ENCODE assay signal across 9 cellular contexts in the genomic region with DNA sequence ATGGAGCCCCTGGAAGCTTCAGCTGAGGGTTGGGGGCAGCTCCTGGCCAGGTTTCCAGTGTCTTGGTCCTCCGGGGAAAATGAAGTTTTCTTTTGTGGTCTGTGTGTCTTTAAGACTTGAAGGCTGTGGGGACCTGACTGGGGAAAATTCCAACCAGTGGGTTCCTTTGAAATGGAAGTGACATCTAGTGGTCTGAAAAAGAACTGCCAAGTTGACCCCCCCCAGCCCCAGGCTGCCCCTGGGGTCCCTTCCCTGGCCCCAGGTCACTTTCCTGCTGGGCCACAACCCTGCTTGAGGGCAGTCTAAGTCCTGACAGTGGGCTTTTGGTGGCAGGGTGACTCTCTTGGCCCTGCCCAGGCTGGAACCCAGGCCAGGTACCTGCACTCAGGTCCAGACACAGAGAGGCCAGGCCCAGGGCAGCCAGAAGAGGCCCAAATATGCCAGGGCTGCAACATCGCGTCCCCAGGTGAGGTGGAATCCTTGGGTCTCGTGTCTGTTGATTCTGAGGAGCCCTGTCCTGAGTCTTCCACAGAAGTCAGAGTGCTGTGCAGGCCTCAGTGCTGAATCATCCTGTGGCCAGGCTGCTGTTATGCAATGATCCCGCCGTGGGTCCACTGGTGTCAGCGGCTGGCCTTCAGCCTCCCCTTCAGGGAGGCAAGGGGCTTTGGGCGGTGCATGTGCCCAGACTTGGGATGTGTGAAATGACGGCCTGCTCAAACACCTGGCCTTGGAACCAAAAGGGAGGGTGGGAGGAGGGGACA.
DNase-seq lines count a peak whose midpoint lies in the region; ATAC-seq and TF ChIP-seq lines count a peak whose summit lies in the region.
"Had no signal": no experiment of that assay in that cellular context is flagged by ENCODE, and none has a peak within 500 bp of the region (broad histone marks: within the 10 kb centered on the region; RNA-seq: fewer than 3 reads in every experiment).

No MANE protein-coding gene starts in this region.

- no peak overlapping the region for H3K4me3 Mint-ChIP-seq in CD8-positive, alpha-beta memory T cell
- H3K4me3 Mint-ChIP-seq: memory B cell had no signal

- H3K27ac Mint-ChIP-seq in CD8-positive, alpha-beta memory T cell, result no peak overlapping the region
- H3K27ac Mint-ChIP-seq: memory B cell had no signal

- peak overlapping the region; percentile 38 for H3K27ac ChIP-seq in CD8-positive, alpha-beta memory T cell (ENCODE audit: low read depth, low read length)
- H3K27ac ChIP-seq in HEK293 (ENCODE audit: extremely low read depth, low read depth, low read length) (no peak overlapping the region), substantia nigra (ENCODE audit: low read depth, low read length, poor library complexity, severe bottlenecking) (no peak overlapping the region)

- POLR2A ChIA-PET in CD8-positive, alpha-beta memory T cell (lab: Charles Lee), result no interaction called here
- POLR2A ChIA-PET in HEK293 (lab: Yijun Ruan, JAX), result no interaction called here

- ATAC-seq in HG03139 (IDR thresholded peaks at IDR 0.05; ENCODE audit: unreplicated experiment), result no peak

- H3K4me3 ChIP-seq in CD8-positive, alpha-beta memory T cell (ENCODE audit: low read length), result no peak overlapping the region
- no peak overlapping the region for H3K4me3 ChIP-seq in HEK293 (ENCODE audit: low read depth, low read length)
- H3K4me3 ChIP-seq in retinal pigment epithelial cell (ENCODE audit: low read length), result no peak overlapping the region

- no peaks in the 10 kb centered on the region for H3K9me3 Mint-ChIP-seq in CD8-positive, alpha-beta memory T cell
- H3K9me3 Mint-ChIP-seq: memory B cell had no signal

- no peaks in the 10 kb centered on the region for H3K4me1 ChIP-seq in CD8-positive, alpha-beta memory T cell (ENCODE audit: insufficient read depth, low read length)
- H3K4me1 ChIP-seq in HEK293 (ENCODE audit: control insufficient read depth, insufficient read depth, low read length), result no peaks in the 10 kb centered on the region

- no peaks in the 10 kb centered on the region for H3K36me3 Mint-ChIP-seq in CD8-positive, alpha-beta memory T cell
- H3K36me3 Mint-ChIP-seq: memory B cell had no signal

- H3K27me3 Mint-ChIP-seq in CD8-positive, alpha-beta memory T cell, result peaks cover 0 to 4% of the 10 kb centered on the region in 2 donors
- H3K27me3 Mint-ChIP-seq: memory B cell had no signal

- peak in 1 of 5 donors; percentile 22 for DNase-seq in CD8-positive, alpha-beta memory T cell
- DNase-seq in SKM-1 treated with dmso at 0.1 percent for 144 hours (lab: John Stamatoyannopoulos, UW; ENCODE audit: unreplicated experiment), result peak; percentile 25
- peak; percentile 4 for DNase-seq in glomerular endothelial cell (ENCODE audit: extremely low read depth, low read depth, low spot score)
- DNase-seq in retinal pigment epithelial cell (ENCODE audit: low read depth), result no peak
- DNase-seq in activated gamma-delta T cell treated with Interleukin-2 at 50 U/mL for 16 hours, result no peak
- DNase-seq in substantia nigra (lab: John Stamatoyannopoulos, UW), result no peak

- TF ChIP-seq CTCF in HEK293 (tag by site-specific recombination; IDR thresholded peaks at IDR 0.05) (no peak), retinal pigment epithelial cell (conservative IDR thresholded peaks at IDR 0.05; ENCODE audit: low read depth, low read length) (peak; percentile 64)

- H3K36me3 ChIP-seq in CD8-positive, alpha-beta memory T cell (ENCODE audit: insufficient read depth, low read length), result no peaks in the 10 kb centered on the region
- H3K36me3 ChIP-seq in HEK293 (ENCODE audit: control insufficient read depth in 2 of 2, insufficient read depth in 1 of 2, low read length in 2 of 2), result no peaks in the 10 kb centered on the region

- CTCF ChIA-PET in CD8-positive, alpha-beta memory T cell (lab: Charles Lee), result no interaction called here
- CTCF ChIA-PET in HEK293 (lab: Yijun Ruan, JAX), result interaction anchor here (0.6 to 1.5 kb wide), 22 partner anchors 8 to 262 kb away, joined by 3 to 12 read pairs (median 4); a partner anchor contains a TSS

- no peaks in the 10 kb centered on the region for H3K27me3 ChIP-seq in CD8-positive, alpha-beta memory T cell (ENCODE audit: insufficient read depth, low read length, poor library complexity, severe bottlenecking)

- H3K9me3 ChIP-seq in CD8-positive, alpha-beta memory T cell (ENCODE audit: low read length), result no peaks in the 10 kb centered on the region
- H3K9me3 ChIP-seq in HEK293 (ENCODE audit: control insufficient read depth, insufficient read depth, low read depth, low read length), result no peaks in the 10 kb centered on the region

- H3K4me1 Mint-ChIP-seq in CD8-positive, alpha-beta memory T cell, result no peaks in the 10 kb centered on the region
- H3K4me1 Mint-ChIP-seq: memory B cell had no signal

TF ChIP-seq in HEK293, 187 proteins besides CTCF, POLR2A, EP300 and RAD21 (continues in another document):
- TF ChIP-seq REPIN1 (tag by site-specific recombination; IDR thresholded peaks at IDR 0.05; ENCODE audit: low read depth) (no peak), ZNF341 (tag by site-specific recombination; IDR thresholded peaks at IDR 0.05; ENCODE audit: low read depth) (no peak), ZNF776 (tag by site-specific recombination; IDR thresholded peaks at IDR 0.05; ENCODE audit: borderline replicate concordance) (no peak), ZBTB20 (tag by site-specific recombination; IDR thresholded peaks at IDR 0.05) (no peak), HOXC10 (CRISPR knock-in tag; IDR thresholded peaks at IDR 0.05) (no peak), ZFP3 (tag by site-specific recombination; IDR thresholded peaks at IDR 0.05; ENCODE audit: low read depth) (no peak), ZBTB7A (tag by site-specific recombination; IDR thresholded peaks at IDR 0.05; ENCODE audit: low read depth) (no peak), ZNF654 (tag by site-specific recombination; IDR thresholded peaks at IDR 0.05; ENCODE audit: low read depth) (peak; percentile 72), ZNF596 (tag by site-specific recombination; IDR thresholded peaks at IDR 0.05) (no peak), GLIS2 (tag by site-specific recombination; IDR thresholded peaks at IDR 0.05) (no peak), KLF10 (tag by site-specific recombination; IDR thresholded peaks at IDR 0.05) (no peak), FEZF1 (tag by site-specific recombination; IDR thresholded peaks at IDR 0.05) (no peak)
- TF ChIP-seq, protein P1, sequence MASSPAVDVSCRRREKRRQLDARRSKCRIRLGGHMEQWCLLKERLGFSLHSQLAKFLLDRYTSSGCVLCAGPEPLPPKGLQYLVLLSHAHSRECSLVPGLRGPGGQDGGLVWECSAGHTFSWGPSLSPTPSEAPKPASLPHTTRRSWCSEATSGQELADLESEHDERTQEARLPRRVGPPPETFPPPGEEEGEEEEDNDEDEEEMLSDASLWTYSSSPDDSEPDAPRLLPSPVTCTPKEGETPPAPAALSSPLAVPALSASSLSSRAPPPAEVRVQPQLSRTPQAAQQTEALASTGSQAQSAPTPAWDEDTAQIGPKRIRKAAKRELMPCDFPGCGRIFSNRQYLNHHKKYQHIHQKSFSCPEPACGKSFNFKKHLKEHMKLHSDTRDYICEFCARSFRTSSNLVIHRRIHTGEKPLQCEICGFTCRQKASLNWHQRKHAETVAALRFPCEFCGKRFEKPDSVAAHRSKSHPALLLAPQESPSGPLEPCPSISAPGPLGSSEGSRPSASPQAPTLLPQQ (tag by site-specific recombination; IDR thresholded peaks at IDR 0.05), result 0 out of 2 replicates have a peak, but pooled peaks have one; percentile 18
- TF ChIP-seq, protein P2, sequence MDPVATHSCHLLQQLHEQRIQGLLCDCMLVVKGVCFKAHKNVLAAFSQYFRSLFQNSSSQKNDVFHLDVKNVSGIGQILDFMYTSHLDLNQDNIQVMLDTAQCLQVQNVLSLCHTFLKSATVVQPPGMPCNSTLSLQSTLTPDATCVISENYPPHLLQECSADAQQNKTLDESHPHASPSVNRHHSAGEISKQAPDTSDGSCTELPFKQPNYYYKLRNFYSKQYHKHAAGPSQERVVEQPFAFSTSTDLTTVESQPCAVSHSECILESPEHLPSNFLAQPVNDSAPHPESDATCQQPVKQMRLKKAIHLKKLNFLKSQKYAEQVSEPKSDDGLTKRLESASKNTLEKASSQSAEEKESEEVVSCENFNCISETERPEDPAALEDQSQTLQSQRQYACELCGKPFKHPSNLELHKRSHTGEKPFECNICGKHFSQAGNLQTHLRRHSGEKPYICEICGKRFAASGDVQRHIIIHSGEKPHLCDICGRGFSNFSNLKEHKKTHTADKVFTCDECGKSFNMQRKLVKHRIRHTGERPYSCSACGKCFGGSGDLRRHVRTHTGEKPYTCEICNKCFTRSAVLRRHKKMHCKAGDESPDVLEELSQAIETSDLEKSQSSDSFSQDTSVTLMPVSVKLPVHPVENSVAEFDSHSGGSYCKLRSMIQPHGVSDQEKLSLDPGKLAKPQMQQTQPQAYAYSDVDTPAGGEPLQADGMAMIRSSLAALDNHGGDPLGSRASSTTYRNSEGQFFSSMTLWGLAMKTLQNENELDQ (tag by site-specific recombination; IDR thresholded peaks at IDR 0.05; ENCODE audit: low read depth), result no peak

Comparison
In these comparisons a context has a peak if more than half of its experiments do, and no peak if none do; other contexts are left out.
1. DNase-seq: peak in SKM-1 treated with dmso at 0.1 percent for 144 hours (single experiment) and glomerular endothelial cell (single experiment); none in retinal pigment epithelial cell (single experiment), activated gamma-delta T cell treated with Interleukin-2 at 50 U/mL for 16 hours (single experiment) and substantia nigra (0 of 49).